In the genomic region with DNA sequence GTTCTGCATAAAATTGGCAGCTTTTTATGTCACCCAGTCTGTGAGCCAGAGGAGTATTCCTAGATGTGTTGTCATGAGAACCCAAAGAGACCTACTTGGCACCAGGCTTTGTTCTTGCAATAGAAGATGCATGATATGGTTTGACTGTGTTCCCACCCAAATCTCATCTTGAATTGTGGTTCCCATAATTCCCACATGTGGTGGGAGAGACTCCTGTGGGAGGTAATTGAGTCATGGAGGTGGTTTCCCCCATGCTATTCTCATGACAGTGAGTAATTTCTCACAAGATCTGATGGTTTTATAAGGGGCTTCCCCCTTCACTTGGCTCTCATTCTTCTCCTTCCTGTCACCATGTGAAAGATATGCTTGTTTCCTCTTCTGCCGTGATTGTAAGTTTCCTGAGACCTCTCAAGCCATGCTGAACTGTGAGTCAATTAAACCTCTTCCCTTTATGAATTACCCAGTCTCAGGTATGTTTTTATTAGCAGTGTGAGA, we compare ENCODE assay signal across 11 cellular contexts.
A peak's percentile ranks its signal among the peaks of the same experiment; 100 is the strongest.
DNase-seq lines count a peak whose midpoint lies in the region; ATAC-seq and TF ChIP-seq lines count a peak whose summit lies in the region.
"Had no signal": no experiment of that assay in that cellular context is flagged by ENCODE, and none has a peak within 500 bp of the region (broad histone marks: within the 10 kb centered on the region; RNA-seq: fewer than 3 reads in every experiment).

No MANE protein-coding gene starts in this region.

- H3K4me3 ChIP-seq in BE2C (ENCODE audit: low read depth, low read length) = no peak overlapping the region
- H3K4me3 ChIP-seq: breast epithelium, pancreas had no signal

- ATAC-seq in HG03039 (IDR thresholded peaks at IDR 0.05; ENCODE audit: unreplicated experiment) = peak; percentile 66
- peak; percentile 80 for ATAC-seq in activated naive CD8-positive, alpha-beta T cell treated with anti-CD3 and anti-CD28 coated beads, Interleukin-2, amount 50 U/mL, for 24 hours
- peak; percentile 90 for ATAC-seq in stimulated activated naive CD8-positive, alpha-beta T cell treated with anti-CD3 and anti-CD28 coated beads, Interleukin-15, amount 100 ng/mL, for 72 hours
- ATAC-seq: pancreas had no signal

- H3K4me1 ChIP-seq in BE2C = no peaks in the 10 kb centered on the region
- H3K4me1 ChIP-seq: breast epithelium, pancreas had no signal

- peaks cover 13% of the 10 kb centered on the region for H3K36me3 Mint-ChIP-seq in activated naive CD8-positive, alpha-beta T cell treated with anti-CD3 and anti-CD28 coated beads, Interleukin-2, amount 50 U/mL, for 24 hours (ENCODE audit: low read depth)

- peaks cover 13% of the 10 kb centered on the region for H3K27me3 Mint-ChIP-seq in activated naive CD8-positive, alpha-beta T cell treated with anti-CD3 and anti-CD28 coated beads, Interleukin-2, amount 50 U/mL, for 24 hours
- H3K27me3 Mint-ChIP-seq in stimulated activated naive CD8-positive, alpha-beta T cell treated with anti-CD3 and anti-CD28 coated beads, Interleukin-15, amount 100 ng/mL, for 72 hours = peaks cover 12% of the 10 kb centered on the region
- H3K27me3 Mint-ChIP-seq: CD4-positive, alpha-beta memory T cell had no signal

- peaks cover 32% of the 10 kb centered on the region for H3K9me3 Mint-ChIP-seq in activated naive CD8-positive, alpha-beta T cell treated with anti-CD3 and anti-CD28 coated beads, Interleukin-2, amount 50 U/mL, for 24 hours
- H3K9me3 Mint-ChIP-seq in stimulated activated naive CD8-positive, alpha-beta T cell treated with anti-CD3 and anti-CD28 coated beads, Interleukin-15, amount 100 ng/mL, for 72 hours = peaks cover 23 to 36% of the 10 kb centered on the region in 2 donors

- H3K4me3 Mint-ChIP-seq in activated naive CD8-positive, alpha-beta T cell treated with anti-CD3 and anti-CD28 coated beads, Interleukin-2, amount 50 U/mL, for 24 hours = no peak overlapping the region
- H3K4me3 Mint-ChIP-seq in stimulated activated naive CD8-positive, alpha-beta T cell treated with anti-CD3 and anti-CD28 coated beads, Interleukin-15, amount 100 ng/mL, for 72 hours = no peak overlapping the region
- H3K4me3 Mint-ChIP-seq: CD4-positive, alpha-beta memory T cell had no signal

- H3K9me3 ChIP-seq in BE2C = no peaks in the 10 kb centered on the region; the same call in 1 of the 2 replicates
- H3K9me3 ChIP-seq: pancreas had no signal

- H3K36me3 ChIP-seq in BE2C = no peaks in the 10 kb centered on the region
- H3K36me3 ChIP-seq: breast epithelium, pancreas had no signal

- H3K27ac Mint-ChIP-seq in activated naive CD8-positive, alpha-beta T cell treated with anti-CD3 and anti-CD28 coated beads, Interleukin-2, amount 50 U/mL, for 24 hours = peak overlapping the region; percentile 50
- peak overlapping the region; percentile 33 to 56 for H3K27ac Mint-ChIP-seq in stimulated activated naive CD8-positive, alpha-beta T cell treated with anti-CD3 and anti-CD28 coated beads, Interleukin-15, amount 100 ng/mL, for 72 hours
- H3K27ac Mint-ChIP-seq: CD4-positive, alpha-beta memory T cell had no signal

- H3K27me3 ChIP-seq in BE2C = no peaks in the 10 kb centered on the region
- H3K27me3 ChIP-seq: breast epithelium, pancreas had no signal

- peak; percentile 42 for DNase-seq in stimulated activated CD4-positive, alpha-beta T cell treated with anti-CD3 and anti-CD28 coated beads, Interleukin-4, amount 100 ng/mL, for 24 hours
- no peak for DNase-seq in stimulated activated CD4-positive, alpha-beta T cell treated with anti-CD3 and anti-CD28 coated beads, Interleukin-4, amount 100 ng/mL, for 4 hours
- peak; percentile 14 for DNase-seq in activated naive CD8-positive, alpha-beta T cell treated with anti-CD3 and anti-CD28 coated beads, Interleukin-2, amount 50 U/mL, for 24 hours
- peak; percentile 42 to 51 for DNase-seq in stimulated activated naive CD8-positive, alpha-beta T cell treated with anti-CD3 and anti-CD28 coated beads, Interleukin-15, amount 100 ng/mL, for 72 hours
- DNase-seq in hypothalamus (lab: John Stamatoyannopoulos, UW) = no peak
- no peak for DNase-seq in NCI-H1105 treated with DMSO at 0.1 percent for 48 hours (lab: John Stamatoyannopoulos, UW)
- no peak for DNase-seq in BE2C
- DNase-seq: CD4-positive, alpha-beta memory T cell; pancreas had no signal

- TF ChIP-seq CTCF in BE2C (IDR thresholded peaks at IDR 0.05; ENCODE audit: low read depth, low read length) = no peak

- peaks cover 32% of the 10 kb centered on the region for H3K4me1 Mint-ChIP-seq in activated naive CD8-positive, alpha-beta T cell treated with anti-CD3 and anti-CD28 coated beads, Interleukin-2, amount 50 U/mL, for 24 hours
- H3K4me1 Mint-ChIP-seq in stimulated activated naive CD8-positive, alpha-beta T cell treated with anti-CD3 and anti-CD28 coated beads, Interleukin-15, amount 100 ng/mL, for 72 hours = peaks cover 18% of the 10 kb centered on the region

Comparison
In these comparisons a context has a peak if more than half of its experiments do, and no peak if none do; other contexts are left out.
1. DNase-seq: peak in stimulated activated CD4-positive, alpha-beta T cell treated with anti-CD3 and anti-CD28 coated beads, Interleukin-4, amount 100 ng/mL, for 24 hours (single experiment), activated naive CD8-positive, alpha-beta T cell treated with anti-CD3 and anti-CD28 coated beads, Interleukin-2, amount 50 U/mL, for 24 hours (single experiment) and stimulated activated naive CD8-positive, alpha-beta T cell treated with anti-CD3 and anti-CD28 coated beads, Interleukin-15, amount 100 ng/mL, for 72 hours (2 of 2); none in stimulated activated CD4-positive, alpha-beta T cell treated with anti-CD3 and anti-CD28 coated beads, Interleukin-4, amount 100 ng/mL, for 4 hours (0 of 2), hypothalamus (0 of 51), NCI-H1105 treated with DMSO at 0.1 percent for 48 hours (single experiment) and BE2C (single experiment).
2. Peak in every context shown above with its lines, with median percentiles within 50 percentile points of each other: ATAC-seq.